16 cellular contexts compared by ENCODE assay signal in genomic region chr3:9903904-9904303, GRCh38. TPM values are rescaled to one million over a fixed set of nuclear protein-coding genes. Genes with fewer than 3 reads are reported as not detected.
DNase-seq lines count a peak whose midpoint lies in the region; ATAC-seq, FAIRE-seq and TF ChIP-seq lines count a peak whose summit lies in the region.
"Had no signal": no experiment of that assay in that cellular context is flagged by ENCODE, and none has a peak within 500 bp of the region (broad histone marks: within the 10 kb centered on the region; RNA-seq: fewer than 3 reads in every experiment).

No MANE protein-coding gene starts in this region.

- BruUV-seq in HCT116 (replicated peaks; lab: Mats Ljungman, UMichigan) = no TSS peak

- no peak for DNase-seq in HCT116 (ENCODE audit: low read depth, low spot score)
- DNase-seq in activated T-helper 1 cell treated with anti-CD3 and anti-CD28 coated beads, Interleukin-12 subunit alpha, Interleukin-12 subunit beta, Interleukin-2, Interleukin-4 antibody, amounts not matched to agents 30 ng/mL and 10 ng/mL and 1 ng/mL, durations not matched to agents 14 hours and 24 hours and 36 hours (ENCODE audit: low spot score) = no peak
- no peak for DNase-seq in kidney
- DNase-seq in stomach = peak; percentile 49
- no peak for DNase-seq in DMS53 (lab: John Stamatoyannopoulos, UW)
- no peak for DNase-seq in middle frontal gyrus (ENCODE audit: extremely low spot score, low spot score)
- DNase-seq in cerebellar cortex (ENCODE audit: low spot score) = no peak
- DNase-seq: activated CD4-positive, alpha-beta T cell treated with anti-CD3 and anti-CD28 coated beads, Interleukin-2, amount 50 U/mL, for 4 hours; activated T-cell treated with anti-CD3 and anti-CD28 coated beads, Interleukin-2, amount 50 U/mL, for 4 hours; adrenal gland; BE2C; natural killer cell; SIG-M5; stimulated activated CD4-positive, alpha-beta T cell treated with anti-CD3 and anti-CD28 coated beads, Interleukin-2, amount 100 ng/mL, for 24 hours; upper lobe of left lung had no signal

- no peak overlapping the region for H3K27ac Mint-ChIP-seq in activated T-helper 1 cell treated with anti-CD3 and anti-CD28 coated beads, Interleukin-12 subunit alpha, Interleukin-12 subunit beta, Interleukin-2, Interleukin-4 antibody, amounts not matched to agents 30 ng/mL and 10 ng/mL and 1 ng/mL, durations not matched to agents 14 hours and 24 hours and 36 hours
- H3K27ac Mint-ChIP-seq: GM23338 had no signal

- peak overlapping the region; percentile 93 for H3K4me2 ChIP-seq in HCT116 (ENCODE audit: low read length)

- WGBS in stomach, 5 donors = 54 to 74% (median 60%) methylated on average over 4 of the region's 4 CpGs

- H3K4me3 Mint-ChIP-seq in activated T-helper 1 cell treated with anti-CD3 and anti-CD28 coated beads, Interleukin-12 subunit alpha, Interleukin-12 subunit beta, Interleukin-2, Interleukin-4 antibody, amounts not matched to agents 30 ng/mL and 10 ng/mL and 1 ng/mL, durations not matched to agents 14 hours and 24 hours and 36 hours = peak overlapping the region; percentile 19
- H3K4me3 Mint-ChIP-seq: natural killer cell had no signal

- peak overlapping the region; percentile 65; the same call in 1 of the 2 replicates for H3K9ac ChIP-seq in HCT116 (ENCODE audit: low read length)
- H3K9ac ChIP-seq in kidney (ENCODE audit: low read length in 2 of 2) = peak overlapping the region in 1 of 2 donors; percentile 81

- no peak for TF ChIP-seq RAD21 in HCT116 (IDR thresholded peaks at IDR 0.05; ENCODE audit: low read depth)

- H3K9me2 ChIP-seq in HCT116 (ENCODE audit: insufficient read depth) = no peaks in the 10 kb centered on the region

- no peaks in the 10 kb centered on the region for H3K36me3 Mint-ChIP-seq in activated T-helper 1 cell treated with anti-CD3 and anti-CD28 coated beads, Interleukin-12 subunit alpha, Interleukin-12 subunit beta, Interleukin-2, Interleukin-4 antibody, amounts not matched to agents 30 ng/mL and 10 ng/mL and 1 ng/mL, durations not matched to agents 14 hours and 24 hours and 36 hours (ENCODE audit: low read depth)
- H3K36me3 Mint-ChIP-seq: natural killer cell had no signal

- H2AFZ ChIP-seq in HCT116 (ENCODE audit: low read depth, low read length, poor library complexity, severe bottlenecking) = no peak overlapping the region
- H2AFZ ChIP-seq: GM23338 had no signal

- no peaks in the 10 kb centered on the region for H3K79me2 ChIP-seq in HCT116 (ENCODE audit: insufficient read depth, low read length)

- H3K27ac ChIP-seq in HCT116 (ENCODE audit: low read depth, low read length) = no peak overlapping the region
- no peak overlapping the region for H3K27ac ChIP-seq in kidney (ENCODE audit: low read depth in 2 of 2, low read length in 2 of 2)
- peak overlapping the region in 3 of 5 donors; percentile 87 to 88 (median 87) for H3K27ac ChIP-seq in stomach

- no peaks in the 10 kb centered on the region for H3K27me3 ChIP-seq in HCT116 (ENCODE audit: insufficient read depth, low read length)
- H3K27me3 ChIP-seq in stomach = no peaks in the 10 kb centered on the region
- H3K27me3 ChIP-seq: adrenal gland, BE2C, upper lobe of left lung had no signal

- H3K4me3 ChIP-seq in HCT116 (replicated peaks in 1 of 2; ENCODE audit: low read depth in 1 of 2, low read length in 2 of 2) = peak overlapping the region in 1 of 2 experiments; percentile 73; a peak in 2 of 4 replicates
- peak overlapping the region; percentile 64 to 65 for H3K4me3 ChIP-seq in kidney (ENCODE audit: low read length in 2 of 2)
- peak overlapping the region; percentile 27 to 51 (median 41) for H3K4me3 ChIP-seq in stomach
- H3K4me3 ChIP-seq: adrenal gland had no signal

- H3K4me1 ChIP-seq in HCT116 (ENCODE audit: control insufficient read depth in 1 of 2, insufficient read depth in 2 of 2, low read length in 2 of 2) (peaks cover 11 to 23% of the 10 kb centered on the region in 2 experiments; a peak in 3 of 4 replicates), kidney (ENCODE audit: control insufficient read depth in 1 of 2, insufficient read depth in 1 of 2, low read depth in 1 of 2, low read length in 2 of 2) (peaks cover 12 to 27% of the 10 kb centered on the region in 2 donors), stomach (peaks cover 16 to 41% (median 29%) of the 10 kb centered on the region in 4 donors)
- H3K4me1 ChIP-seq: adrenal gland, BE2C had no signal

- TF ChIP-seq EP300 in stomach (IDR thresholded peaks at IDR 0.05) = no peak

- H3K9me3 Mint-ChIP-seq in activated T-helper 1 cell treated with anti-CD3 and anti-CD28 coated beads, Interleukin-12 subunit alpha, Interleukin-12 subunit beta, Interleukin-2, Interleukin-4 antibody, amounts not matched to agents 30 ng/mL and 10 ng/mL and 1 ng/mL, durations not matched to agents 14 hours and 24 hours and 36 hours = no peaks in the 10 kb centered on the region
- H3K9me3 Mint-ChIP-seq: activated T-cell treated with anti-CD3 and anti-CD28 coated beads, Interleukin-2, amount 50 U/mL, for 4 hours; GM23338; natural killer cell had no signal

- H3K36me3 ChIP-seq in HCT116 (ENCODE audit: control insufficient read depth in 1 of 2, insufficient read depth in 2 of 2, low read length in 2 of 2) (peaks cover 0 to 3% of the 10 kb centered on the region in 2 experiments; a peak in 1 of 4 replicates), kidney (ENCODE audit: control insufficient read depth in 1 of 2, insufficient read depth in 2 of 2, low read length in 2 of 2) (no peaks in the 10 kb centered on the region), stomach (peaks cover 3 to 18% (median 7%) of the 10 kb centered on the region in 4 donors)
- H3K36me3 ChIP-seq: adrenal gland, BE2C had no signal

- no peaks in the 10 kb centered on the region for H3K9me3 ChIP-seq in HCT116 (ENCODE audit: control insufficient read depth in 1 of 2, insufficient read depth in 1 of 2, low read depth in 1 of 2, low read length in 2 of 2)
- H3K9me3 ChIP-seq in kidney (ENCODE audit: control insufficient read depth in 1 of 2, low read length in 2 of 2) = no peaks in the 10 kb centered on the region
- H3K9me3 ChIP-seq in stomach = no peaks in the 10 kb centered on the region
- H3K9me3 ChIP-seq: adrenal gland, BE2C, upper lobe of left lung had no signal

- intact Hi-C loops in HCT116 (cut with micrococcal nuclease) (no loop called here), kidney (cut with DNase I) (no loop called here), stomach (cut with DNase I; ENCODE audit: low total_unique reads) (no loop called here)
- intact Hi-C loops in activated T-helper 1 cell treated with anti-CD3 and anti-CD28 coated beads, Interleukin-12 subunit alpha, Interleukin-12 subunit beta, Interleukin-2, Interleukin-4 antibody, amounts not matched to agents 30 ng/mL and 10 ng/mL and 1 ng/mL, durations not matched to agents 14 hours and 24 hours and 36 hours (cut with micrococcal nuclease) = loop anchor here (1.0 kb wide), 1 partner anchor 12 kb away; no protein-coding TSS in a partner anchor

- TF ChIP-seq POLR2A in HCT116 (IDR thresholded peaks at IDR 0.05; ENCODE audit: borderline replicate concordance, extremely low read depth, insufficient read depth, insufficient read length) (no peak), stomach (IDR thresholded peaks at IDR 0.05) (no peak)

- no peaks in the 10 kb centered on the region for H4K20me1 ChIP-seq in HCT116 (ENCODE audit: insufficient read depth)

- peaks cover 32% of the 10 kb centered on the region for H3K4me1 Mint-ChIP-seq in activated T-helper 1 cell treated with anti-CD3 and anti-CD28 coated beads, Interleukin-12 subunit alpha, Interleukin-12 subunit beta, Interleukin-2, Interleukin-4 antibody, amounts not matched to agents 30 ng/mL and 10 ng/mL and 1 ng/mL, durations not matched to agents 14 hours and 24 hours and 36 hours (ENCODE audit: low read depth)

- TF ChIP-seq CTCF in HCT116 (IDR thresholded peaks at IDR 0.05 in 2 of 3, conservative IDR thresholded peaks at IDR 0.05 in 1 of 3; ENCODE audit: borderline replicate concordance in 1 of 3, insufficient read depth in 1 of 3, low read depth in 2 of 3, low read length in 2 of 3) (no peak), kidney (IDR thresholded peaks at IDR 0.05; ENCODE audit: borderline replicate concordance, extremely low read depth, insufficient read depth) (no peak), stomach (IDR thresholded peaks at IDR 0.05) (no peak)

- CTCF ChIA-PET in HCT116 (lab: Charles Lee) = no interaction called here

- RAD21 ChIA-PET in HCT116 (lab: Charles Lee; ENCODE audit: low non-redundant PET in 1 of 2, low total read pairs in 2 of 2, uncharacterized antibody in 2 of 2, unreplicated experiment in 2 of 2) = no interaction called here

- H3K27me3 Mint-ChIP-seq in activated T-helper 1 cell treated with anti-CD3 and anti-CD28 coated beads, Interleukin-12 subunit alpha, Interleukin-12 subunit beta, Interleukin-2, Interleukin-4 antibody, amounts not matched to agents 30 ng/mL and 10 ng/mL and 1 ng/mL, durations not matched to agents 14 hours and 24 hours and 36 hours (ENCODE audit: insufficient read depth) = no peaks in the 10 kb centered on the region

- FAIRE-seq in kidney (lab: Jason Lieb, UNC) = no peak

- POLR2A ChIA-PET in HCT116 (lab: Charles Lee) = interaction anchor here (1.2 kb wide), 1 partner anchor 13 kb away, joined by 3 read pairs; the partner anchor contains the start of gene IL17RC

- no peak for ATAC-seq in HCT116
- ATAC-seq: natural killer cell had no signal

RNA-seq across cellular contexts. Expression of gene IL17RE, which starts 1.3 kb away (rescaled TPM):
- total RNA-seq in HCT116 (2021; ENCODE audit: unreplicated experiment) (14.3 TPM), kidney (8.5 TPM), stomach (100 to 1,000 TPM in 2 of 5 donors, 10 to 100 TPM in 3; 11.4 to 301 (median 60.1) TPM)
- 12.8 and 12.9 TPM in 2 replicates for polyA plus RNA-seq in HCT116 (2012)
- total RNA-seq in activated T-helper 1 cell treated with anti-CD3 and anti-CD28 coated beads, Interleukin-12 subunit alpha, Interleukin-12 subunit beta, Interleukin-2, Interleukin-4 antibody, amounts not matched to agents 30 ng/mL and 10 ng/mL and 1 ng/mL, durations not matched to agents 14 hours and 24 hours and 36 hours = 3.2 and 3.5 TPM in 2 replicates
- polyA plus RNA-seq in kidney (ENCODE audit: insufficient read depth, low read depth, low replicate concordance) (7.5 TPM), stomach (10 to 100 TPM; 10.3 to 22.0 (median 13.0) TPM)

RNA-seq across cellular contexts. Expression of gene IL17RC, which starts 13.0 kb away (rescaled TPM):
- total RNA-seq in HCT116 (2021; ENCODE audit: unreplicated experiment) (17.6 TPM), kidney (27.5 TPM), stomach (100 to 1,000 TPM in 3 of 5 donors, 10 to 100 TPM in 2; 20.1 to 284 (median 111) TPM)
- polyA plus RNA-seq in HCT116 (2012) = 12.5 and 14.5 TPM in 2 replicates
- total RNA-seq in activated T-helper 1 cell treated with anti-CD3 and anti-CD28 coated beads, Interleukin-12 subunit alpha, Interleukin-12 subunit beta, Interleukin-2, Interleukin-4 antibody, amounts not matched to agents 30 ng/mL and 10 ng/mL and 1 ng/mL, durations not matched to agents 14 hours and 24 hours and 36 hours = 0.64 and 0.83 TPM in 2 replicates
- polyA plus RNA-seq in kidney (ENCODE audit: insufficient read depth, low read depth, low replicate concordance) (31.5 TPM), stomach (10 to 100 TPM; 24.2 to 40.6 (median 25.5) TPM)

RNA-seq across cellular contexts. Expression of gene JAGN1, which starts 13.5 kb away (rescaled TPM):
- 33.4 TPM for total RNA-seq in HCT116 (2021; ENCODE audit: unreplicated experiment)
- polyA plus RNA-seq in HCT116 (2012) = 35.8 and 40.4 TPM in 2 replicates
- total RNA-seq in activated T-helper 1 cell treated with anti-CD3 and anti-CD28 coated beads, Interleukin-12 subunit alpha, Interleukin-12 subunit beta, Interleukin-2, Interleukin-4 antibody, amounts not matched to agents 30 ng/mL and 10 ng/mL and 1 ng/mL, durations not matched to agents 14 hours and 24 hours and 36 hours = 42.4 and 46.3 TPM in 2 replicates
- 30.3 TPM for total RNA-seq in kidney
- 55.3 TPM for polyA plus RNA-seq in kidney (ENCODE audit: insufficient read depth, low read depth, low replicate concordance)
- 10 to 100 TPM in 3 of 5 donors, 1 to 10 TPM in 1, not detected in 1; 9.4 to 28.4 (median 20.7) TPM for total RNA-seq in stomach
- 10 to 100 TPM; 26.5 to 56.6 (median 37.7) TPM for polyA plus RNA-seq in stomach

RNA-seq across cellular contexts. Expression of gene CIDEC, which starts 23.9 kb away (rescaled TPM):
- not detected for total RNA-seq in HCT116 (2021; ENCODE audit: unreplicated experiment)
- polyA plus RNA-seq in HCT116 (2012) = 0.07 and 0.09 TPM in 2 replicates
- not detected in 2 replicates for total RNA-seq in activated T-helper 1 cell treated with anti-CD3 and anti-CD28 coated beads, Interleukin-12 subunit alpha, Interleukin-12 subunit beta, Interleukin-2, Interleukin-4 antibody, amounts not matched to agents 30 ng/mL and 10 ng/mL and 1 ng/mL, durations not matched to agents 14 hours and 24 hours and 36 hours
- total RNA-seq in kidney = not detected
- not detected for polyA plus RNA-seq in kidney (ENCODE audit: insufficient read depth, low read depth, low replicate concordance)
- 1 to 10 TPM in 3 of 5 donors, not detected in 2; 1.5 to 3.3 (median 2.3) TPM for total RNA-seq in stomach
- 10 to 100 TPM in 1 of 3 donors, 1 to 10 TPM in 1, under 1 TPM in 1; 0.63 to 21.4 (median 1.7) TPM for polyA plus RNA-seq in stomach
- total RNA-seq: activated T-cell treated with anti-CD3 and anti-CD28 coated beads, Interleukin-2, amount 50 U/mL, for 4 hours; GM23338; natural killer cell; upper lobe of left lung had no signal
- polyA plus RNA-seq: GM23338 had no signal

RNA-seq across cellular contexts. Expression of gene CRELD1, which starts 29.7 kb away (rescaled TPM):
- 18.7 TPM for total RNA-seq in HCT116 (2021; ENCODE audit: unreplicated experiment)
- polyA plus RNA-seq in HCT116 (2012) = 29.4 and 31.8 TPM in 2 replicates
- 18.7 and 20.6 TPM in 2 replicates for total RNA-seq in activated T-helper 1 cell treated with anti-CD3 and anti-CD28 coated beads, Interleukin-12 subunit alpha, Interleukin-12 subunit beta, Interleukin-2, Interleukin-4 antibody, amounts not matched to agents 30 ng/mL and 10 ng/mL and 1 ng/mL, durations not matched to agents 14 hours and 24 hours and 36 hours
- total RNA-seq in kidney = 43.2 TPM
- 56.7 TPM for polyA plus RNA-seq in kidney (ENCODE audit: insufficient read depth, low read depth, low replicate concordance)
- 10 to 100 TPM in 4 of 5 donors, 1 to 10 TPM in 1; 6.2 to 71.5 (median 23.9) TPM for total RNA-seq in stomach
- 10 to 100 TPM in 2 of 3 donors, 1 to 10 TPM in 1; 7.5 to 52.3 (median 21.6) TPM for polyA plus RNA-seq in stomach

Comparison
In these comparisons a context has a peak if more than half of its experiments do, and no peak if none do; other contexts are left out.
1. H3K27ac ChIP-seq: peak in stomach (3 of 5); none in HCT116 (single experiment) and kidney (0 of 2).
2. RNA of gene IL17RC, which starts 13.0 kb away (total RNA-seq): 20.1 to 284 TPM in stomach, 27.5 TPM in kidney (single experiment) and 17.6 TPM in HCT116 (single experiment); 0.64 to 0.83 TPM in activated T-helper 1 cell treated with anti-CD3 and anti-CD28 coated beads, Interleukin-12 subunit alpha, Interleukin-12 subunit beta, Interleukin-2, Interleukin-4 antibody, amounts not matched to agents 30 ng/mL and 10 ng/mL and 1 ng/mL, durations not matched to agents 14 hours and 24 hours and 36 hours; every median in the first group is over 10 times any median in the second.